21 cellular contexts compared by ENCODE assay signal in genomic region chr14:35695647-35696046, GRCh38.
DNase-seq lines count a peak whose midpoint lies in the region; ATAC-seq and TF ChIP-seq lines count a peak whose summit lies in the region.
"Had no signal": no experiment of that assay in that cellular context is flagged by ENCODE, and none has a peak within 500 bp of the region (broad histone marks: within the 10 kb centered on the region; RNA-seq: fewer than 3 reads in every experiment).

No MANE protein-coding gene starts in this region.

- no peak for TF ChIP-seq EP300 in SK-N-SH (IDR thresholded peaks at IDR 0.05; ENCODE audit: borderline replicate concordance in 1 of 2, low read depth in 1 of 2, low read length in 1 of 2)

- H2AFZ ChIP-seq in SK-N-SH (ENCODE audit: low read depth) = no peak overlapping the region

- TF ChIP-seq CTCF in SK-N-SH (IDR thresholded peaks at IDR 0.05) = no peak
- no peak for TF ChIP-seq CTCF in fibroblast of pulmonary artery (IDR thresholded peaks at IDR 0.05; ENCODE audit: low read length, missing control alignments)

- no peak for TF ChIP-seq RAD21 in SK-N-SH (IDR thresholded peaks at IDR 0.05; ENCODE audit: low read length)

- ATAC-seq in SK-N-SH treated with all-trans-retinoic acid at 6 μM for 48 hours = no peak
- no peak for ATAC-seq in HG03432 (IDR thresholded peaks at IDR 0.05; ENCODE audit: unreplicated experiment)

- H3F3A ChIP-seq in SK-N-SH (replicated peaks; ENCODE audit: insufficient read depth) = peaks cover 4% of the 10 kb centered on the region

- CTCF ChIA-PET in SK-N-SH (lab: Yijun Ruan, JAX) = interaction anchor here (1.0 to 1.4 kb wide), 3 partner anchors 118 to 139 kb away, joined by 3 read pairs; no protein-coding TSS in a partner anchor

- peak overlapping the region in 1 of 2 experiments; percentile 36; a peak in 2 of 4 replicates for H3K27ac ChIP-seq in SK-N-SH (ENCODE audit: low read depth in 2 of 2, low read length in 1 of 2)

- no peak for DNase-seq in SK-N-SH
- peak; percentile 65 for DNase-seq in amniotic epithelial cell (ENCODE audit: low read depth)
- peak; percentile 2 for DNase-seq in fibroblast of pulmonary artery (ENCODE audit: low read depth)
- DNase-seq in kidney glomerular epithelial cell (lab: John Stamatoyannopoulos, UW) = no peak
- DNase-seq in HK-2 (ENCODE audit: unreplicated experiment) = no peak
- DNase-seq in NCI-H226 = no peak
- DNase-seq: 8988T; ACHN; BE2C; CD8-positive, alpha-beta memory T cell; DMS 273 treated with DMSO at 0.1 percent for 48 hours; DMS79; KBM-7; NCI-H1092; NCI-H1417 treated with DMSO at 0.1 percent for 48 hours; NCI-H1694 treated with DMSO at 0.1 percent for 48 hours; NCI-H2081; NCI-H345; NCI-H510A treated with DMSO at 0.1 percent for 48 hours had no signal

- H3K27me3 ChIP-seq in SK-N-SH (ENCODE audit: insufficient read depth) = no peaks in the 10 kb centered on the region
- H3K27me3 ChIP-seq: BE2C had no signal

- no peak overlapping the region for H3K4me2 ChIP-seq in SK-N-SH

- H4K20me1 ChIP-seq in SK-N-SH (ENCODE audit: insufficient read depth) = no peaks in the 10 kb centered on the region

- no peak overlapping the region for H3K9ac ChIP-seq in SK-N-SH

- 32% methylated on average over 1 of the region's 1 CpG for WGBS in SK-N-SH (ENCODE audit: low lambda C conversion rate)

- no peaks in the 10 kb centered on the region for H3K9me2 ChIP-seq in SK-N-SH

- no peaks in the 10 kb centered on the region for H3K9me3 ChIP-seq in SK-N-SH
- H3K9me3 ChIP-seq: BE2C had no signal

- H3K4me1 ChIP-seq in SK-N-SH (ENCODE audit: control insufficient read depth in 1 of 2, insufficient read depth in 2 of 2, low read depth in 1 of 2, low read length in 1 of 2) = peaks cover 5 to 9% of the 10 kb centered on the region in 2 experiments; a peak in 3 of 4 replicates

- H3K79me2 ChIP-seq in SK-N-SH (ENCODE audit: insufficient read depth) = no peaks in the 10 kb centered on the region

- H3K4me3 ChIP-seq in SK-N-SH (ENCODE audit: low read depth in 2 of 2, low read length in 1 of 2) (no peak overlapping the region), fibroblast of pulmonary artery (replicated peaks; ENCODE audit: low read depth, low read length) (no peak overlapping the region)

- POLR2A ChIA-PET in SK-N-SH (lab: Yijun Ruan, JAX) = no interaction called here

- H3K36me3 ChIP-seq in SK-N-SH (replicated peaks in 1 of 2; ENCODE audit: control insufficient read depth in 1 of 2, insufficient read depth in 2 of 2, low read length in 1 of 2) = no peaks in the 10 kb centered on the region
- H3K36me3 ChIP-seq: BE2C had no signal

TF ChIP-seq in SK-N-SH treated with all-trans-retinoic acid at 6 μM for 48 hours, 23 proteins besides CTCF, POLR2A, EP300 and RAD21:
- TF ChIP-seq ISL1 (CRISPR knock-in tag; IDR thresholded peaks at IDR 0.05) (0 out of 2 replicates have a peak, but pooled peaks have one; percentile 34), CSDC2 (CRISPR knock-in tag; IDR thresholded peaks at IDR 0.05) (no peak)

TF ChIP-seq in SK-N-SH, 30 proteins besides CTCF, POLR2A, EP300 and RAD21:
- TF ChIP-seq REST (IDR thresholded peaks at IDR 0.05; ENCODE audit: low read depth, low read length) (no peak), SIN3A (IDR thresholded peaks at IDR 0.05; ENCODE audit: borderline replicate concordance, low read depth, low read length) (no peak), MXI1 (IDR thresholded peaks at IDR 0.05; ENCODE audit: low read depth, low read length) (no peak)

Comparison
In these comparisons a context has a peak if more than half of its experiments do, and no peak if none do; other contexts are left out.
1. DNase-seq: peak in amniotic epithelial cell (single experiment) and fibroblast of pulmonary artery (single experiment); none in SK-N-SH (single experiment), kidney glomerular epithelial cell (single experiment), HK-2 (single experiment) and NCI-H226 (single experiment).